Comparison of ENCODE assay signal across 11 cellular contexts in genomic region chr5:92559743-92560142, GRCh38.
DNase-seq lines count a peak whose midpoint lies in the region; TF ChIP-seq lines count a peak whose summit lies in the region.
"Had no signal": no experiment of that assay in that cellular context is flagged by ENCODE, and none has a peak within 500 bp of the region (broad histone marks: within the 10 kb centered on the region; RNA-seq: fewer than 3 reads in every experiment).

No MANE protein-coding gene starts in this region.

- TF ChIP-seq CTCF in RWPE1 (conservative IDR thresholded peaks at IDR 0.05; ENCODE audit: low read depth) (no peak), smooth muscle cell (IDR thresholded peaks at IDR 0.05; ENCODE audit: borderline replicate concordance, insufficient read depth, poor library complexity, severe bottlenecking) (no peak), sigmoid colon (IDR thresholded peaks at IDR 0.05) (no peak)

- DNase-seq in NCI-H345 (lab: John Stamatoyannopoulos, UW) (peak; percentile 10), NCI-H345 treated with DMSO at 0.1 percent for 48 hours (lab: John Stamatoyannopoulos, UW; ENCODE audit: unreplicated experiment) (no peak), RWPE1 (ENCODE audit: low spot score) (peak; percentile 12), fibroblast of peridontal ligament (ENCODE audit: extremely low read depth) (peak; percentile 38), smooth muscle cell (lab: John Stamatoyannopoulos, UW; ENCODE audit: unreplicated experiment) (no peak), sigmoid colon (no peak), cerebellum (ENCODE audit: low spot score) (no peak)
- DNase-seq in activated CD8-positive, alpha-beta memory T cell treated with anti-CD3 and anti-CD28 coated beads for 24 hours, result no peak
- DNase-seq: activated effector memory CD4-positive, alpha-beta T cell treated with Interleukin-2 at 50 U/mL for 16 hours; right lobe of liver; SJCRH30 had no signal

- no peaks in the 10 kb centered on the region for H3K9me3 ChIP-seq in smooth muscle cell (replicated peaks; ENCODE audit: low read depth)
- no peaks in the 10 kb centered on the region for H3K9me3 ChIP-seq in sigmoid colon
- H3K9me3 ChIP-seq: right lobe of liver, SJCRH30 had no signal

- POLR2A ChIA-PET in RWPE1 (lab: Yijun Ruan, JAX; ENCODE audit: low non-redundant PET), result no interaction called here

- no peaks in the 10 kb centered on the region for H3K79me2 ChIP-seq in smooth muscle cell (ENCODE audit: low read depth)

- CTCF ChIA-PET in RWPE1 (lab: Yijun Ruan, JAX), result no interaction called here

- no peak for TF ChIP-seq EP300 in sigmoid colon (IDR thresholded peaks at IDR 0.05)

- no peak overlapping the region for H3K9ac ChIP-seq in smooth muscle cell (ENCODE audit: low read depth)

- H3F3A ChIP-seq in smooth muscle cell (ENCODE audit: low read depth), result no peaks in the 10 kb centered on the region

- H3K36me3 ChIP-seq in smooth muscle cell (ENCODE audit: low read depth) (no peaks in the 10 kb centered on the region), sigmoid colon (no peaks in the 10 kb centered on the region)
- H3K36me3 ChIP-seq: right lobe of liver, SJCRH30 had no signal

- peak overlapping the region; percentile 53 for H3K4me2 ChIP-seq in smooth muscle cell

- intact Hi-C loops in sigmoid colon (cut with DNase I), result no loop called here

- TF ChIP-seq POLR2A in sigmoid colon (IDR thresholded peaks at IDR 0.05), result no peak

- H3K27me3 ChIP-seq in smooth muscle cell (ENCODE audit: low read depth) (no peaks in the 10 kb centered on the region), sigmoid colon (no peaks in the 10 kb centered on the region)
- H3K27me3 ChIP-seq: right lobe of liver, SJCRH30 had no signal

- H3K27ac ChIP-seq in RWPE1 (no peak overlapping the region), smooth muscle cell (ENCODE audit: low read depth) (peak overlapping the region; percentile 36), sigmoid colon (no peak overlapping the region)
- H3K27ac ChIP-seq: right lobe of liver, SJCRH30 had no signal

- no peaks in the 10 kb centered on the region for H4K20me1 ChIP-seq in smooth muscle cell (ENCODE audit: low read depth)

- no peak overlapping the region for H3K4me3 ChIP-seq in smooth muscle cell
- no peak overlapping the region for H3K4me3 ChIP-seq in sigmoid colon
- H3K4me3 ChIP-seq: right lobe of liver, SJCRH30 had no signal

- peak overlapping the region; percentile 65 for H2AFZ ChIP-seq in smooth muscle cell (ENCODE audit: low read depth)

- WGBS in smooth muscle cell (ENCODE audit: low lambda C conversion rate), result 57% methylated on average over 3 of the region's 3 CpGs
- WGBS in sigmoid colon, 2 donors, result 15 to 53% methylated on average over 3 of the region's 3 CpGs

- H3K4me1 ChIP-seq in smooth muscle cell (ENCODE audit: low read depth), result peaks cover 36% of the 10 kb centered on the region
- H3K4me1 ChIP-seq in sigmoid colon, result no peaks in the 10 kb centered on the region
- H3K4me1 ChIP-seq: right lobe of liver had no signal

Comparison
In these comparisons a context has a peak if more than half of its experiments do, and no peak if none do; other contexts are left out.
1. DNase-seq: peak in NCI-H345 (single experiment), RWPE1 (single experiment) and fibroblast of peridontal ligament (single experiment); none in NCI-H345 treated with DMSO at 0.1 percent for 48 hours (single experiment), smooth muscle cell (single experiment), sigmoid colon (single experiment), activated CD8-positive, alpha-beta memory T cell treated with anti-CD3 and anti-CD28 coated beads for 24 hours (single experiment) and cerebellum (single experiment).